Comparison of ENCODE assay signal across 18 cellular contexts in genomic region chr1:2435091-2435490, GRCh38. TPM values are rescaled to one million over a fixed set of nuclear protein-coding genes. Genes with fewer than 3 reads are reported as not detected.
DNase-seq lines count a peak whose midpoint lies in the region; ATAC-seq and TF ChIP-seq lines count a peak whose summit lies in the region.
"Had no signal": no experiment of that assay in that cellular context is flagged by ENCODE, and none has a peak within 500 bp of the region (broad histone marks: within the 10 kb centered on the region; RNA-seq: fewer than 3 reads in every experiment).

No MANE protein-coding gene starts in this region.

- H3K4me2 ChIP-seq in neuronal stem cell (ENCODE audit: insufficient read depth, low read length, poor library complexity, severe bottlenecking), result no peak overlapping the region

- no peak for DNase-seq in activated naive CD4-positive, alpha-beta T cell treated with anti-CD3 and anti-CD28 coated beads, Interleukin-2, amount 10 ng/mL, durations not matched to agents 7 days and 5 days
- DNase-seq in activated naive CD4-positive, alpha-beta T cell treated with anti-CD3 and anti-CD28 coated beads, Interleukin-2, amount 50 U/mL, for 16 hours, result no peak
- DNase-seq in T-helper 17 cell (no peak), neuronal stem cell (ENCODE audit: low spot score) (no peak)
- DNase-seq: ACHN; BE2C; CD4-positive, alpha-beta memory T cell; DMS153; DMS79; GDM1; GOT3; H9 had no signal

- H3K9ac ChIP-seq in neuronal stem cell (ENCODE audit: low read depth, low read length, poor library complexity), result peak overlapping the region; percentile 60

- H2AFZ ChIP-seq in neuronal stem cell (ENCODE audit: low read length), result no peak overlapping the region

- no peak overlapping the region for H3K4ac ChIP-seq in neuronal stem cell (ENCODE audit: low read length)

- H2BK15ac ChIP-seq in neuronal stem cell (ENCODE audit: low read length), result peak overlapping the region; percentile 74

- no peak overlapping the region for H3K4me3 Mint-ChIP-seq in activated naive CD4-positive, alpha-beta T cell treated with anti-CD3 and anti-CD28 coated beads, Interleukin-2, amount 10 ng/mL, durations not matched to agents 7 days and 5 days
- no peak overlapping the region for H3K4me3 Mint-ChIP-seq in T-helper 17 cell
- H3K4me3 Mint-ChIP-seq: CD14-positive monocyte; CD4-positive, alpha-beta memory T cell; H9; IgD-negative memory B cell had no signal

- peak overlapping the region in 1 of 2 donors; percentile 4 for H3K4me3 ChIP-seq in neuronal stem cell (ENCODE audit: low read length in 2 of 2)

- peaks cover 2% of the 10 kb centered on the region for H3K9me3 Mint-ChIP-seq in activated naive CD4-positive, alpha-beta T cell treated with anti-CD3 and anti-CD28 coated beads, Interleukin-2, amount 10 ng/mL, durations not matched to agents 7 days and 5 days

- H2BK5ac ChIP-seq in neuronal stem cell (ENCODE audit: low read length), result peak overlapping the region; percentile 66

- H3K23ac ChIP-seq in neuronal stem cell (ENCODE audit: low read depth, low read length, poor library complexity), result peak overlapping the region; percentile 25

- peaks cover 22 to 24% of the 10 kb centered on the region in 2 donors for H3K4me1 ChIP-seq in neuronal stem cell (ENCODE audit: control insufficient read depth in 2 of 2, insufficient read depth in 1 of 2, low read depth in 1 of 2, low read length in 2 of 2)
- H3K4me1 ChIP-seq: BE2C had no signal

- H3K27ac ChIP-seq in neuronal stem cell (replicated peaks; ENCODE audit: low read length), result no peak overlapping the region

- H2AK5ac ChIP-seq in neuronal stem cell (ENCODE audit: low read depth, low read length), result peak overlapping the region; percentile 90

- no peak for ATAC-seq in T-helper 17 cell
- no peak for ATAC-seq in GM18505 (IDR thresholded peaks at IDR 0.05; ENCODE audit: unreplicated experiment)
- no peak for ATAC-seq in HG03469 (IDR thresholded peaks at IDR 0.05; ENCODE audit: unreplicated experiment)
- ATAC-seq: HepG2 had no signal

- no peak overlapping the region for H3K14ac ChIP-seq in neuronal stem cell (ENCODE audit: low read length)

- H3K9me3 ChIP-seq in T-helper 17 cell (ENCODE audit: control insufficient read depth, low read length, poor library complexity, severe bottlenecking) (no peaks in the 10 kb centered on the region), neuronal stem cell (replicated peaks in 1 of 2; ENCODE audit: control insufficient read depth in 2 of 2, insufficient read depth in 1 of 2, low read depth in 1 of 2, low read length in 2 of 2) (peaks cover 0 to under 1% of the 10 kb centered on the region in 2 donors)
- H3K9me3 ChIP-seq: BE2C had no signal

- CTCF ChIA-PET in activated naive CD4-positive, alpha-beta T cell treated with anti-CD3 and anti-CD28 coated beads, Interleukin-2, amount 10 ng/mL, durations not matched to agents 7 days and 5 days (lab: Charles Lee), result interaction anchor here (0.7 kb wide), 1 partner anchor 125 kb away, joined by 4 read pairs; no protein-coding TSS in a partner anchor

- peak overlapping the region; percentile 80 for H3K27ac Mint-ChIP-seq in activated naive CD4-positive, alpha-beta T cell treated with anti-CD3 and anti-CD28 coated beads, Interleukin-2, amount 10 ng/mL, durations not matched to agents 7 days and 5 days
- H3K27ac Mint-ChIP-seq in T-helper 17 cell, result peak overlapping the region; percentile 57
- H3K27ac Mint-ChIP-seq: CD14-positive monocyte; CD4-positive, alpha-beta memory T cell; H9; IgD-negative memory B cell had no signal

- no peak overlapping the region for H2BK120ac ChIP-seq in neuronal stem cell (ENCODE audit: low read depth, low read length)

- H3K27me3 Mint-ChIP-seq in activated naive CD4-positive, alpha-beta T cell treated with anti-CD3 and anti-CD28 coated beads, Interleukin-2, amount 10 ng/mL, durations not matched to agents 7 days and 5 days, result peaks cover 26% of the 10 kb centered on the region
- no peaks in the 10 kb centered on the region for H3K27me3 Mint-ChIP-seq in T-helper 17 cell
- H3K27me3 Mint-ChIP-seq: CD4-positive, alpha-beta memory T cell had no signal

- no peaks in the 10 kb centered on the region for H3K4me1 Mint-ChIP-seq in activated naive CD4-positive, alpha-beta T cell treated with anti-CD3 and anti-CD28 coated beads, Interleukin-2, amount 10 ng/mL, durations not matched to agents 7 days and 5 days
- no peaks in the 10 kb centered on the region for H3K4me1 Mint-ChIP-seq in T-helper 17 cell
- H3K4me1 Mint-ChIP-seq: CD14-positive monocyte had no signal

- no peaks in the 10 kb centered on the region for H3K36me3 Mint-ChIP-seq in activated naive CD4-positive, alpha-beta T cell treated with anti-CD3 and anti-CD28 coated beads, Interleukin-2, amount 10 ng/mL, durations not matched to agents 7 days and 5 days
- no peaks in the 10 kb centered on the region for H3K36me3 Mint-ChIP-seq in T-helper 17 cell (ENCODE audit: low read depth)
- H3K36me3 Mint-ChIP-seq: CD14-positive monocyte; CD4-positive, alpha-beta memory T cell; IgD-negative memory B cell had no signal

- peaks cover 4% of the 10 kb centered on the region for H3K79me1 ChIP-seq in neuronal stem cell (ENCODE audit: low read depth, low read length)

- H3K27me3 ChIP-seq in neuronal stem cell (ENCODE audit: control insufficient read depth in 3 of 3, insufficient read depth in 3 of 3, low read depth in 1 of 3, low read length in 3 of 3), result peaks cover 0 to 66% (median 0%) of the 10 kb centered on the region in 3 experiments
- H3K27me3 ChIP-seq: BE2C had no signal

- no peak for TF ChIP-seq POLR2A in GM18505 (IDR thresholded peaks at IDR 0.05; ENCODE audit: borderline replicate concordance, extremely low read depth, insufficient read depth, insufficient read length)

- H4K91ac ChIP-seq in neuronal stem cell (ENCODE audit: low read depth, low read length, poor library complexity), result peak overlapping the region; percentile 72

- H2BK12ac ChIP-seq in neuronal stem cell (ENCODE audit: low read length), result peak overlapping the region; percentile 84

- no peak overlapping the region for H4K8ac ChIP-seq in neuronal stem cell (ENCODE audit: low read depth, low read length)

- no CpG with 5 or more reads among the region's 9 CpGs for WGBS in neuronal stem cell (ENCODE audit: extremely low coverage in 2 of 2, insufficient read length in 2 of 2, insufficient replicate concordance in 1 of 2), 2 donors

- no peaks in the 10 kb centered on the region for H3K36me3 ChIP-seq in neuronal stem cell (replicated peaks in 1 of 2; ENCODE audit: control insufficient read depth in 2 of 2, insufficient read depth in 2 of 2, low read length in 2 of 2)
- H3K36me3 ChIP-seq: BE2C had no signal

- peak overlapping the region; percentile 87 for H3K18ac ChIP-seq in neuronal stem cell (ENCODE audit: low read length)

RNA-seq across cellular contexts. Expression of gene PEX10, which starts 22.7 kb away (rescaled TPM):
- 1 to 10 TPM; 7.3 to 8.3 TPM for total RNA-seq in T-helper 17 cell
- 12.4 TPM for polyA plus RNA-seq in neuronal stem cell (2013, experiment 1 of 2)
- polyA plus RNA-seq in neuronal stem cell (2013, experiment 2 of 2), result 12.5 TPM

RNA-seq across cellular contexts. Expression of gene PLCH2, which starts 41.0 kb away (rescaled TPM):
- 10 to 100 TPM; 30.0 to 39.3 TPM for total RNA-seq in T-helper 17 cell
- 4.2 TPM for polyA plus RNA-seq in neuronal stem cell (2013, experiment 1 of 2)
- 4.0 TPM for polyA plus RNA-seq in neuronal stem cell (2013, experiment 2 of 2)
- total RNA-seq: Daoy had no signal
- polyA plus RNA-seq: CD14-positive monocyte had no signal

RNA-seq across cellular contexts. Expression of gene RER1, which starts 43.5 kb away (rescaled TPM):
- total RNA-seq in T-helper 17 cell, result 10 to 100 TPM; 68.4 to 70.0 TPM
- 63.2 TPM for polyA plus RNA-seq in neuronal stem cell (2013, experiment 1 of 2)
- polyA plus RNA-seq in neuronal stem cell (2013, experiment 2 of 2), result 64.3 TPM

RNA-seq across cellular contexts. Expression of gene MORN1, which starts 43.7 kb away (rescaled TPM):
- 1 to 10 TPM; 7.0 to 8.4 TPM for total RNA-seq in T-helper 17 cell
- 7.1 TPM for polyA plus RNA-seq in neuronal stem cell (2013, experiment 1 of 2)
- polyA plus RNA-seq in neuronal stem cell (2013, experiment 2 of 2), result 7.9 TPM
